Comparison of ENCODE assay signal across 14 cellular contexts in the genomic region with DNA sequence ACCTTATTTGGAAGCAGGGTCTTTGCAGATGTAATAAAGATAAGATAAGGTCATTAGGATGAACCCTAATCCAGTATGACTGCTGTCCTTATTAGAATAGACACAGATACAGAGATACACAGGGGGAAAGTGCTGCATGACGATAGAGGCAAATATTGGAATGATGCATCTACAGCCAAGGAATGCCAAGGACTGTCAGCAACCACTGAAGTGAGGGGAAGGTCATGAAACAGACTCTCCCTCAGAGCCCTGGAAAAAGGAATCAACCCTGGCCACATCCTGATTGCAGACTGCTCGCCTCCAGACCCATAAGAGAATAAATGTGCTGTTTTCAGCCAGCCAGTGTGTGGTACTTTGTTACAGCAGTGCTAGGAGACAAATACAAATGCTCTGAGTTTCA.
"Had no signal": no experiment of that assay in that cellular context is flagged by ENCODE, and none has a peak within 500 bp of the region (broad histone marks: within the 10 kb centered on the region; RNA-seq: fewer than 3 reads in every experiment).

No MANE protein-coding gene starts in this region.

- H3K4me1 ChIP-seq: neural progenitor cell, pancreas, tibial artery, vagina had no signal

- H3K9me3 Mint-ChIP-seq: activated B cell treated with CpG ODN at 0.5 μM for 24 hours; activated naive CD4-positive, alpha-beta T cell treated with anti-CD3 and anti-CD28 coated beads, Interleukin-2, amount 50 U/mL, for 24 hours; activated T-helper 2 cell treated with anti-CD3 and anti-CD28 coated beads, Interferon-gamma antibody, Interleukin-2, Interleukin-4, amounts not matched to agents 10 μg/mL and 5 μg/mL and 100 μg/mL, durations not matched to agents 14 hours and 24 hours and 36 hours; neural progenitor cell had no signal

- H3K27me3 ChIP-seq: neural progenitor cell, pancreas, tibial artery, vagina had no signal

- H3K4me3 ChIP-seq: neural progenitor cell, pancreas, tibial artery, vagina had no signal

- H2AFZ ChIP-seq: neural progenitor cell had no signal

- H3K9me3 ChIP-seq: pancreas, tibial artery, vagina had no signal

- H3K27ac Mint-ChIP-seq: activated B cell treated with CpG ODN at 0.5 μM for 24 hours; activated naive CD4-positive, alpha-beta T cell treated with anti-CD3 and anti-CD28 coated beads, Interleukin-2, amount 50 U/mL, for 24 hours; activated T-helper 2 cell treated with anti-CD3 and anti-CD28 coated beads, Interferon-gamma antibody, Interleukin-2, Interleukin-4, amounts not matched to agents 10 μg/mL and 5 μg/mL and 100 μg/mL, durations not matched to agents 14 hours and 24 hours and 36 hours; neural progenitor cell had no signal

- H3K27me3 Mint-ChIP-seq: activated B cell treated with CpG ODN at 0.5 μM for 24 hours; activated naive CD4-positive, alpha-beta T cell treated with anti-CD3 and anti-CD28 coated beads, Interleukin-2, amount 50 U/mL, for 24 hours had no signal

- H3K4me3 Mint-ChIP-seq: activated B cell treated with CpG ODN at 0.5 μM for 24 hours; activated naive CD4-positive, alpha-beta T cell treated with anti-CD3 and anti-CD28 coated beads, Interleukin-2, amount 50 U/mL, for 24 hours; neural progenitor cell had no signal

- H3K9ac ChIP-seq: neural progenitor cell had no signal

- DNase-seq: activated B cell treated with CpG ODN at 0.5 μM for 24 hours; activated CD4-positive, alpha-beta T cell treated with anti-CD3 and anti-CD28 coated beads, Interleukin-2, amount 50 U/mL, for 1 hour; amygdala; mesendoderm; pancreas; small intestine; T-helper 2 cell; tibial artery had no signal

- H3K27ac ChIP-seq: neural progenitor cell, pancreas, tibial artery, vagina had no signal

- H3K4me1 Mint-ChIP-seq: activated B cell treated with CpG ODN at 0.5 μM for 24 hours; activated naive CD4-positive, alpha-beta T cell treated with anti-CD3 and anti-CD28 coated beads, Interleukin-2, amount 50 U/mL, for 24 hours; neural progenitor cell had no signal

- H3K4me2 ChIP-seq: neural progenitor cell had no signal

- ATAC-seq: esophagus mucosa, left lobe of liver, pancreas had no signal
